Comparison of ENCODE assay signal across 17 cellular contexts in the genomic region with DNA sequence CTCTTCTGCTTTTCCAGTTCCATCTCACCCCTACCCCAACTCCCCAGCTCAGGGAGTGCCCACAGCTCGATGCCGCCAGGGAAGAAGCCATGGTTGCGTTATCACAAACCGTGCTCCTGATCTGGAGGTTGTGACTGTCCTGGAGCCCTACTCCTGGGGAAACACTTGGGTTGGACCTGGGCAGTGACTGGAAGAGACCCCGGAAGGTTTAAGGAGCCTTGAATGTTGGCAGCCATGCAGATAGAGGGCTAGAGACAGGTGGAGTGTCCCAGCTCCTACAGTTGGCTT. TPM values are rescaled to one million over a fixed set of nuclear protein-coding genes. Genes with fewer than 3 reads are reported as not detected.
DNase-seq lines count a peak whose midpoint lies in the region; ATAC-seq and TF ChIP-seq lines count a peak whose summit lies in the region.
"Had no signal": no experiment of that assay in that cellular context is flagged by ENCODE, and none has a peak within 500 bp of the region (broad histone marks: within the 10 kb centered on the region; RNA-seq: fewer than 3 reads in every experiment).

No MANE protein-coding gene starts in this region.

- no peaks in the 10 kb centered on the region for H3K36me3 Mint-ChIP-seq in activated naive CD4-positive, alpha-beta T cell treated with anti-CD3 and anti-CD28 coated beads, Interleukin-2, amount 50 U/mL, for 24 hours
- H3K36me3 Mint-ChIP-seq in brain = peaks cover 4% of the 10 kb centered on the region

- H3K27me3 ChIP-seq in mesendoderm (ENCODE audit: insufficient read depth, low read length, poor library complexity) = no peaks in the 10 kb centered on the region
- H3K27me3 ChIP-seq in tibial nerve = no peaks in the 10 kb centered on the region
- H3K27me3 ChIP-seq: tibial artery had no signal

- no peak overlapping the region for H4K5ac ChIP-seq in mesendoderm (ENCODE audit: low read length)

- no peak for TF ChIP-seq EP300 in tibial nerve (IDR thresholded peaks at IDR 0.05)

- no peak overlapping the region for H3K23ac ChIP-seq in mesendoderm (ENCODE audit: low read length)

- H3K56ac ChIP-seq in mesendoderm (ENCODE audit: low read length) = peak overlapping the region; percentile 67

- peaks cover 35% of the 10 kb centered on the region for H3K79me2 ChIP-seq in mesendoderm (ENCODE audit: control insufficient read depth, insufficient read depth, low read length)

- peak overlapping the region; percentile 20 for H3K27ac ChIP-seq in mesendoderm (ENCODE audit: low read depth, low read length)
- H3K27ac ChIP-seq in tibial nerve = peak overlapping the region in 3 of 4 donors; percentile 36 to 90 (median 83)
- H3K27ac ChIP-seq: neutrophil, tibial artery had no signal

- no peaks in the 10 kb centered on the region for H3K27me3 Mint-ChIP-seq in activated naive CD4-positive, alpha-beta T cell treated with anti-CD3 and anti-CD28 coated beads, Interleukin-2, amount 50 U/mL, for 24 hours
- H3K27me3 Mint-ChIP-seq in brain = no peaks in the 10 kb centered on the region

- H3K9me3 ChIP-seq in tibial nerve = no peaks in the 10 kb centered on the region
- H3K9me3 ChIP-seq: HAP-1, neutrophil, tibial artery had no signal

- no peaks in the 10 kb centered on the region for H3K36me3 ChIP-seq in mesendoderm (ENCODE audit: control insufficient read depth, insufficient read depth, low read length)
- H3K36me3 ChIP-seq in tibial nerve = no peaks in the 10 kb centered on the region
- H3K36me3 ChIP-seq: HAP-1, neutrophil, tibial artery had no signal

- peak overlapping the region; percentile 28 for H2BK5ac ChIP-seq in mesendoderm (ENCODE audit: low read length)

- TF ChIP-seq POLR2A in tibial nerve (IDR thresholded peaks at IDR 0.05) = no peak

- no peak overlapping the region for H3K4ac ChIP-seq in mesendoderm (ENCODE audit: low read depth, low read length)

- H2BK120ac ChIP-seq in mesendoderm (ENCODE audit: low read depth, low read length) = no peak overlapping the region

- H3K9me3 Mint-ChIP-seq in activated naive CD4-positive, alpha-beta T cell treated with anti-CD3 and anti-CD28 coated beads, Interleukin-2, amount 50 U/mL, for 24 hours = no peaks in the 10 kb centered on the region
- H3K9me3 Mint-ChIP-seq in brain = no peaks in the 10 kb centered on the region

- peak overlapping the region; percentile 41 for H3K4me3 Mint-ChIP-seq in activated naive CD4-positive, alpha-beta T cell treated with anti-CD3 and anti-CD28 coated beads, Interleukin-2, amount 50 U/mL, for 24 hours
- peak overlapping the region; percentile 82 to 86 (median 85) for H3K4me3 Mint-ChIP-seq in brain

- H2BK15ac ChIP-seq in mesendoderm (replicated peaks; ENCODE audit: low read depth) = no peak overlapping the region

- H3K18ac ChIP-seq in mesendoderm (ENCODE audit: low read length) = no peak overlapping the region

- H3K4me2 ChIP-seq in mesendoderm (ENCODE audit: low read length) = peak overlapping the region; percentile 53

- no peak overlapping the region for H3K27ac Mint-ChIP-seq in activated naive CD4-positive, alpha-beta T cell treated with anti-CD3 and anti-CD28 coated beads, Interleukin-2, amount 50 U/mL, for 24 hours
- H3K27ac Mint-ChIP-seq in brain = peak overlapping the region in 2 of 5 experiments; percentile 66 to 73

- H3K4me3 ChIP-seq in mesendoderm (ENCODE audit: low read length) (no peak overlapping the region), tibial nerve (peak overlapping the region in 1 of 4 donors; percentile 93)

- H3K9ac ChIP-seq in mesendoderm (ENCODE audit: low read length) = peak overlapping the region; percentile 47

- H3K79me1 ChIP-seq in mesendoderm (ENCODE audit: low read length) = peaks cover 33% of the 10 kb centered on the region

- no peak for TF ChIP-seq CTCF in brain (conservative IDR thresholded peaks at IDR 0.05)
- no peak for TF ChIP-seq CTCF in tibial nerve (IDR thresholded peaks at IDR 0.05)

- ATAC-seq in HG03095 (IDR thresholded peaks at IDR 0.05; ENCODE audit: unreplicated experiment) = no peak

- H3K4me1 ChIP-seq in mesendoderm (ENCODE audit: control insufficient read depth, low read depth, low read length) = peaks cover 31% of the 10 kb centered on the region
- peaks cover 0 to 98% (median 39%) of the 10 kb centered on the region in 4 donors for H3K4me1 ChIP-seq in tibial nerve

- H3K4me1 Mint-ChIP-seq in activated naive CD4-positive, alpha-beta T cell treated with anti-CD3 and anti-CD28 coated beads, Interleukin-2, amount 50 U/mL, for 24 hours = peaks cover 9% of the 10 kb centered on the region
- peaks cover 65% of the 10 kb centered on the region for H3K4me1 Mint-ChIP-seq in brain

- no CpG with 5 or more reads among the region's 5 CpGs for WGBS in mesendoderm (ENCODE audit: extremely low coverage, insufficient coverage, low lambda C conversion rate)
- 59 to 62% methylated on average over 4 to 5 of the region's 5 CpGs for WGBS in tibial nerve, 2 donors

- H4K8ac ChIP-seq in mesendoderm (ENCODE audit: low read depth, low read length) = no peak overlapping the region

- no peak for DNase-seq in activated naive CD4-positive, alpha-beta T cell (lab: John Stamatoyannopoulos, UW)
- no peak for DNase-seq in mesendoderm
- DNase-seq in tibial nerve (ENCODE audit: low spot score in 2 of 2) = no peak
- DNase-seq in COR-L47 (lab: John Stamatoyannopoulos, UW) = no peak
- no peak for DNase-seq in stimulated activated CD4-positive, alpha-beta T cell treated with anti-CD3 and anti-CD28 coated beads, Interleukin-2, amount 100 ng/mL, for 24 hours
- DNase-seq: activated CD8-positive, alpha-beta memory T cell treated with anti-CD3 and anti-CD28 coated beads for 24 hours; activated naive CD4-positive, alpha-beta T cell treated with anti-CD3 and anti-CD28 coated beads, Interleukin-2, amount 50 U/mL, for 16 hours; DMS79; stimulated activated CD4-positive, alpha-beta T cell treated with anti-CD3 and anti-CD28 coated beads, Interleukin-12 subunit alpha, Interleukin-12 subunit beta, amount 100 ng/mL, for 4 hours; tibial artery had no signal

- H2AK5ac ChIP-seq in mesendoderm (ENCODE audit: low read length) = peak overlapping the region; percentile 64

RNA-seq across cellular contexts. Expression of gene MMP15, which starts 2.6 kb away (rescaled TPM):
- polyA plus RNA-seq in brain (ENCODE audit: insufficient read depth, low read depth, low replicate concordance) = 8.2 TPM
- 20.9 TPM for polyA plus RNA-seq in mesendoderm (2013, experiment 1 of 2)
- 20.0 TPM for polyA plus RNA-seq in mesendoderm (2013, experiment 2 of 2)
- total RNA-seq in tibial nerve = 10 to 100 TPM; 11.4 to 32.9 (median 28.4) TPM

RNA-seq across cellular contexts. Expression of gene USB1, which starts 26.9 kb away (rescaled TPM):
- polyA plus RNA-seq in brain (ENCODE audit: insufficient read depth, low read depth, low replicate concordance) = 59.1 TPM
- 61.7 TPM for polyA plus RNA-seq in mesendoderm (2013, experiment 1 of 2)
- 60.1 TPM for polyA plus RNA-seq in mesendoderm (2013, experiment 2 of 2)
- total RNA-seq in tibial nerve = 10 to 100 TPM; 23.1 to 80.4 (median 31.6) TPM

RNA-seq across cellular contexts. Expression of gene ZNF319, which starts 27.6 kb away (rescaled TPM):
- polyA plus RNA-seq in brain (ENCODE audit: insufficient read depth, low read depth, low replicate concordance) = 15.1 TPM
- polyA plus RNA-seq in mesendoderm (2013, experiment 1 of 2) = 6.1 TPM
- polyA plus RNA-seq in mesendoderm (2013, experiment 2 of 2) = 7.0 TPM
- 10 to 100 TPM in 1 of 4 donors, 1 to 10 TPM in 3; 7.5 to 11.6 (median 9.1) TPM for total RNA-seq in tibial nerve

RNA-seq across cellular contexts. Expression of gene CNGB1, which starts 57.2 kb away (rescaled TPM):
- 17.1 TPM for polyA plus RNA-seq in brain (ENCODE audit: insufficient read depth, low read depth, low replicate concordance)
- polyA plus RNA-seq in mesendoderm (2013, experiment 1 of 2) = 0.06 TPM
- polyA plus RNA-seq in mesendoderm (2013, experiment 2 of 2) = under 0.01 TPM
- not detected for total RNA-seq in tibial nerve
- total RNA-seq: OCI-LY7; T-helper 2 cell treated with Interferon-gamma antibody and Interleukin-4, amounts not matched to agents 100 ng/mL and 5 ng/mL, for 36 hours had no signal
